In genomic region chr20:24668384-24668702, GRCh38 we compare ENCODE assay signal across 12 cellular contexts.
DNase-seq lines count a peak whose midpoint lies in the region; ATAC-seq and TF ChIP-seq lines count a peak whose summit lies in the region.
"Had no signal": no experiment of that assay in that cellular context is flagged by ENCODE, and none has a peak within 500 bp of the region (broad histone marks: within the 10 kb centered on the region; RNA-seq: fewer than 3 reads in every experiment).

No MANE protein-coding gene starts in this region.

- peak; percentile 61 for ATAC-seq in stimulated activated naive CD8-positive, alpha-beta T cell treated with anti-CD3 and anti-CD28 coated beads, Interleukin-15, amount 100 ng/mL, for 72 hours
- no peak for ATAC-seq in stimulated activated naive CD8-positive, alpha-beta T cell treated with anti-CD3 and anti-CD28 coated beads, Interleukin-15, Interleukin-2, amounts not matched to agents 100 U/mL and 50 U/mL, for 24 hours
- ATAC-seq: HCT116 had no signal

- H3K4me3 Mint-ChIP-seq in stimulated activated naive CD8-positive, alpha-beta T cell treated with anti-CD3 and anti-CD28 coated beads, Interleukin-15, amount 100 ng/mL, for 72 hours, result no peak overlapping the region
- H3K4me3 Mint-ChIP-seq: CD4-positive, CD25-positive, alpha-beta regulatory T cell had no signal

- no peak for TF ChIP-seq CTCF in spleen (IDR thresholded peaks at IDR 0.05 in 8 of 11, conservative IDR thresholded peaks at IDR 0.05 in 3 of 11)

- H3K4me1 Mint-ChIP-seq in stimulated activated naive CD8-positive, alpha-beta T cell treated with anti-CD3 and anti-CD28 coated beads, Interleukin-15, amount 100 ng/mL, for 72 hours, result no peaks in the 10 kb centered on the region
- H3K4me1 Mint-ChIP-seq: CD4-positive, CD25-positive, alpha-beta regulatory T cell had no signal

- H3K4me3 ChIP-seq in spleen, result no peak overlapping the region
- H3K4me3 ChIP-seq: BLaER1 treated with 17β-estradiol and CSF1 and Interleukin-3, amounts not matched to agents 10 nM and 100 nM had no signal

- no peak for DNase-seq in stimulated activated naive CD8-positive, alpha-beta T cell treated with anti-CD3 and anti-CD28 coated beads, Interleukin-15, amount 100 ng/mL, for 72 hours
- DNase-seq in stimulated activated naive CD8-positive, alpha-beta T cell treated with anti-CD3 and anti-CD28 coated beads, Interleukin-15, Interleukin-2, amounts not matched to agents 100 U/mL and 50 U/mL, for 24 hours, result no peak
- DNase-seq in mesenteric fat pad (ENCODE audit: low spot score) (peak; percentile 45), spleen (peak; percentile 57), NCI-H82 (lab: John Stamatoyannopoulos, UW) (no peak), anterior cingulate cortex (lab: John Stamatoyannopoulos, UW) (no peak), NCI-H446 (lab: John Stamatoyannopoulos, UW) (no peak)
- DNase-seq: ACHN; CD4-positive, CD25-positive, alpha-beta regulatory T cell; DMS 273 treated with DMSO at 0.1 percent for 48 hours had no signal

- no peaks in the 10 kb centered on the region for H3K9me3 Mint-ChIP-seq in stimulated activated naive CD8-positive, alpha-beta T cell treated with anti-CD3 and anti-CD28 coated beads, Interleukin-15, amount 100 ng/mL, for 72 hours
- H3K9me3 Mint-ChIP-seq: CD4-positive, CD25-positive, alpha-beta regulatory T cell had no signal

- WGBS in spleen, 5 donors, result 89 to 96% (median 91%) methylated on average over 8 to 9 of the region's 9 CpGs

- H3K4me1 ChIP-seq in spleen, result no peaks in the 10 kb centered on the region

- no peaks in the 10 kb centered on the region for H3K27me3 Mint-ChIP-seq in stimulated activated naive CD8-positive, alpha-beta T cell treated with anti-CD3 and anti-CD28 coated beads, Interleukin-15, amount 100 ng/mL, for 72 hours
- H3K27me3 Mint-ChIP-seq: CD4-positive, CD25-positive, alpha-beta regulatory T cell had no signal

- intact Hi-C loops in spleen (cut with DNase I; ENCODE audit: low total_unique reads), result no loop called here

- no peak overlapping the region for H3K27ac ChIP-seq in spleen
- H3K27ac ChIP-seq: BLaER1 treated with 17β-estradiol and CSF1 and Interleukin-3, amounts not matched to agents 10 nM and 100 nM had no signal

- no peak for TF ChIP-seq POLR2A in spleen (IDR thresholded peaks at IDR 0.05)

- no peaks in the 10 kb centered on the region for H3K27me3 ChIP-seq in spleen (replicated peaks in 1 of 7)

- no peaks in the 10 kb centered on the region for H3K9me3 ChIP-seq in spleen
- H3K9me3 ChIP-seq: BLaER1 treated with 17β-estradiol and CSF1 and Interleukin-3, amounts not matched to agents 10 nM and 100 nM had no signal

- H3K36me3 ChIP-seq in spleen, result no peaks in the 10 kb centered on the region
- H3K36me3 ChIP-seq: BLaER1 treated with 17β-estradiol and CSF1 and Interleukin-3, amounts not matched to agents 10 nM and 100 nM had no signal

- no peak overlapping the region for H3K27ac Mint-ChIP-seq in stimulated activated naive CD8-positive, alpha-beta T cell treated with anti-CD3 and anti-CD28 coated beads, Interleukin-15, amount 100 ng/mL, for 72 hours

Comparison
In these comparisons a context has a peak if more than half of its experiments do, and no peak if none do; other contexts are left out.
1. DNase-seq: peak in mesenteric fat pad (single experiment) and spleen (single experiment); none in stimulated activated naive CD8-positive, alpha-beta T cell treated with anti-CD3 and anti-CD28 coated beads, Interleukin-15, amount 100 ng/mL, for 72 hours (0 of 2), stimulated activated naive CD8-positive, alpha-beta T cell treated with anti-CD3 and anti-CD28 coated beads, Interleukin-15, Interleukin-2, amounts not matched to agents 100 U/mL and 50 U/mL, for 24 hours (single experiment), NCI-H82 (single experiment), anterior cingulate cortex (0 of 58) and NCI-H446 (0 of 2).